In the genomic region with DNA sequence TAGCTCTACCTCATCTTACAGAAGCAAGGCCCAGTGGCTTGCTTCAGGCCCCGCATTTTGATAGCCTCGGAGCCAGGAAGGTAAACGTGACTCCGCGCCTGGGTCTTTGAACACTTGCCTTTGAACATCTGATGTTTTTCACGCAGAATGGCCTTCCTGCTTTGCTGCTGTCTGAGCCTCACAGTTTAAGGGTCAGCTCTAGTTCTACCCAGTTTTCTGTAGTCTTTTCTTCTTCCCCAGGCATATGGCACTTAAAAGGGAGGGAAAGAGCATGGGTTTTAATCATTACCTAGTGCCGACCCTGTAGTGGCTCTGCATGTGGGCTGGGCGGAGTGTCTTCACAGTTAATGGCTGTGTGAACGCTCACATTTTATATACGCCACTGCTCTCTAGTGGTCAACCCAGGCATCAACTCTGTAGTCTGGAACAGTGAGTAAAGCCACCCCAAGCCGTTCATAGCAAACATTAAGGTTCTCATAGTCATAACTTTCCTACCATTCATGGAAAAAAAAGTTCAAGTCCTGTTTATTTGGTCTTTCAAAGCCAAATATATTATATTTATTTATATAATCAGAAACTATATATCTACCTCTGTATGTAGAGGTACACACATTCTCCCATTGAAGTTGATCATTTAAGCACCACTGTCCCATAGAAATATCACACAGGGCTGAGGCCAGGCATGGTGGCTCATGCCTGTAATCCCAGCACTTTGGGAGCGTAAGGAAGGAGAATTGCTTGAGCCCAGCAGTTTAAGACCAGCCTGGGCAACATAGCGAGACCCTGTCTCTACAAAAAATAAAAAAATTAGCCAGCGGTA, we compare ENCODE assay signal across 8 cellular contexts.
DNase-seq lines count a peak whose midpoint lies in the region; ATAC-seq and TF ChIP-seq lines count a peak whose summit lies in the region.

No MANE protein-coding gene starts in this region.

- H3K27ac ChIP-seq in OCI-LY3 (ENCODE audit: low read length) (no peak overlapping the region), stomach smooth muscle (ENCODE audit: low read length) (no peak overlapping the region)

- no peaks in the 10 kb centered on the region for H3K27me3 ChIP-seq in OCI-LY3 (ENCODE audit: low read depth, low read length)
- no peaks in the 10 kb centered on the region for H3K27me3 ChIP-seq in stomach smooth muscle (ENCODE audit: control insufficient read depth in 1 of 2, insufficient read depth in 2 of 2, low read length in 2 of 2)

- H3K9ac ChIP-seq in OCI-LY3 (ENCODE audit: low read length) (no peak overlapping the region), stomach smooth muscle (ENCODE audit: low read length in 2 of 2) (no peak overlapping the region)

- peak overlapping the region; percentile 53 for H3K4me2 ChIP-seq in OCI-LY3 (ENCODE audit: low read length)

- peak overlapping the region; percentile 71 for H2AFZ ChIP-seq in OCI-LY3 (ENCODE audit: low read depth, low read length)

- no peak overlapping the region for H3K4me3 Mint-ChIP-seq in nephron

- H3K4me3 ChIP-seq in OCI-LY3 (ENCODE audit: low read length), result peak overlapping the region; percentile 19
- H3K4me3 ChIP-seq in stomach smooth muscle (ENCODE audit: low read length in 2 of 2), result peak overlapping the region; percentile 30 to 52

- peak; percentile 92 for TF ChIP-seq CTCF in OCI-LY3 (IDR thresholded peaks at IDR 0.05; ENCODE audit: low read depth, low read length)
- TF ChIP-seq CTCF in nephron (IDR thresholded peaks at IDR 0.05; ENCODE audit: unreplicated experiment in 3 of 3), result peak; percentile 78 to 87 (median 83)

- H4K20me1 ChIP-seq in OCI-LY3 (ENCODE audit: insufficient read depth, low read length), result no peaks in the 10 kb centered on the region

- H3K9me3 Mint-ChIP-seq in nephron, result peaks cover 23% of the 10 kb centered on the region

- peak; percentile 97 for TF ChIP-seq RAD21 in Ishikawa (IDR thresholded peaks at IDR 0.05; ENCODE audit: low read depth)

- H3K9me3 ChIP-seq in OCI-LY3 (ENCODE audit: insufficient read depth, low read length) (peaks cover 9% of the 10 kb centered on the region; the same call in 1 of the 2 replicates), stomach smooth muscle (ENCODE audit: control insufficient read depth in 2 of 2, low read length in 2 of 2) (no peaks in the 10 kb centered on the region)

- H3K79me2 ChIP-seq in OCI-LY3 (ENCODE audit: low read length), result no peaks in the 10 kb centered on the region

- peaks cover 4% of the 10 kb centered on the region; the same call in 1 of the 2 replicates for H3K4me1 ChIP-seq in OCI-LY3 (ENCODE audit: low read length)
- peaks cover 5% of the 10 kb centered on the region for H3K4me1 ChIP-seq in stomach smooth muscle (ENCODE audit: control insufficient read depth, insufficient read depth, low read length)

- peaks cover 4% of the 10 kb centered on the region for H3K36me3 ChIP-seq in OCI-LY3 (replicated peaks; ENCODE audit: low read depth, low read length)
- H3K36me3 ChIP-seq in stomach smooth muscle (ENCODE audit: control insufficient read depth in 2 of 2, insufficient read depth in 2 of 2, low read length in 2 of 2), result no peaks in the 10 kb centered on the region

- no peak for TF ChIP-seq EP300 in Ishikawa (IDR thresholded peaks at IDR 0.05; ENCODE audit: borderline replicate concordance)

- H3K27me3 Mint-ChIP-seq in nephron (ENCODE audit: low read depth), result no peaks in the 10 kb centered on the region

- peak; percentile 89 for ATAC-seq in GM21717 (IDR thresholded peaks at IDR 0.05; ENCODE audit: unreplicated experiment)
- ATAC-seq in esophagus mucosa, result peak; percentile 94

- H3K27ac Mint-ChIP-seq in nephron, result peak overlapping the region in 1 of 3 experiments; percentile 45

- H3K4me1 Mint-ChIP-seq in nephron, result peaks cover 5% of the 10 kb centered on the region

- peaks cover 4% of the 10 kb centered on the region for H3K36me3 Mint-ChIP-seq in nephron (ENCODE audit: low read depth)

- DNase-seq in Daoy (ENCODE audit: low read depth) (peak; percentile 73), activated T-cell treated with anti-CD3 and anti-CD28 coated beads for 4 hours (peak; percentile 67)

TF ChIP-seq in Ishikawa, 13 proteins besides CTCF, POLR2A, EP300 and RAD21:
- TF ChIP-seq, protein P1, sequence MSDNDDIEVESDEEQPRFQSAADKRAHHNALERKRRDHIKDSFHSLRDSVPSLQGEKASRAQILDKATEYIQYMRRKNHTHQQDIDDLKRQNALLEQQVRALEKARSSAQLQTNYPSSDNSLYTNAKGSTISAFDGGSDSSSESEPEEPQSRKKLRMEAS (IDR thresholded peaks at IDR 0.05), result peak; percentile 32; the same call in 1 of the 2 replicates
- no peak for TF ChIP-seq ZBTB7A (IDR thresholded peaks at IDR 0.05; ENCODE audit: low read depth)
- no peak for TF ChIP-seq NFIC (IDR thresholded peaks at IDR 0.05)
- peak; percentile 67; the same call in 1 of the 2 replicates for TF ChIP-seq YY1 (IDR thresholded peaks at IDR 0.05; ENCODE audit: low read depth)
- no peak for TF ChIP-seq CEBPB (IDR thresholded peaks at IDR 0.05)
